12 cellular contexts compared by ENCODE assay signal in genomic region chr16:89072216-89073130, GRCh38. TPM values are rescaled to one million over a fixed set of nuclear protein-coding genes. Genes with fewer than 3 reads are reported as not detected.
DNase-seq lines count a peak whose midpoint lies in the region; ATAC-seq and TF ChIP-seq lines count a peak whose summit lies in the region.
"Had no signal": no experiment of that assay in that cellular context is flagged by ENCODE, and none has a peak within 500 bp of the region (broad histone marks: within the 10 kb centered on the region; RNA-seq: fewer than 3 reads in every experiment).

No MANE protein-coding gene starts in this region.

- H3K36me3 ChIP-seq in endodermal cell (ENCODE audit: control insufficient read depth, insufficient read depth, low read length): no peaks in the 10 kb centered on the region
- H3K36me3 ChIP-seq: esophagus muscularis mucosa had no signal

- no peak for TF ChIP-seq CTCF in endodermal cell (conservative IDR thresholded peaks at IDR 0.05)

- DNase-seq in COLO668 (lab: John Stamatoyannopoulos, UW; ENCODE audit: unreplicated experiment) (peak; percentile 30), NCI-H1694 (lab: John Stamatoyannopoulos, UW) (peak; percentile 49), endodermal cell (no peak), myocyte (ENCODE audit: low read depth) (peak; percentile 56), HCEC 1CT (no peak)
- no peak for DNase-seq in activated naive CD4-positive, alpha-beta T cell treated with anti-CD3 and anti-CD28 coated beads for 36 hours
- DNase-seq in stimulated activated CD4-positive, alpha-beta T cell treated with anti-CD3 and anti-CD28 coated beads, Interleukin-2, amount 100 ng/mL, for 48 hours: no peak
- DNase-seq: activated CD8-positive, alpha-beta memory T cell treated with anti-CD3 and anti-CD28 coated beads, Interleukin-2, amount 50 U/mL, for 48 hours; activated naive CD8-positive, alpha-beta T cell treated with anti-CD3 and anti-CD28 coated beads for 36 hours had no signal

- no peak for ATAC-seq in GM21717 (IDR thresholded peaks at IDR 0.05; ENCODE audit: unreplicated experiment)

- 91 to 96% methylated on average over 16 to 34 of the region's 34 CpGs for WGBS in endodermal cell (ENCODE audit: insufficient coverage in 1 of 2, insufficient read length in 1 of 2), 2 experiments

- intact Hi-C loops in activated naive CD4-positive, alpha-beta T cell treated with anti-CD3 and anti-CD28 coated beads for 36 hours (cut with micrococcal nuclease): no loop called here

- H3K27me3 Mint-ChIP-seq in endodermal cell (ENCODE audit: insufficient read depth): no peaks in the 10 kb centered on the region
- H3K27me3 Mint-ChIP-seq in activated naive CD4-positive, alpha-beta T cell treated with anti-CD3 and anti-CD28 coated beads for 36 hours (ENCODE audit: low read depth): no peaks in the 10 kb centered on the region
- H3K27me3 Mint-ChIP-seq: activated naive CD8-positive, alpha-beta T cell treated with anti-CD3 and anti-CD28 coated beads for 36 hours had no signal

- CTCF ChIA-PET in activated naive CD4-positive, alpha-beta T cell treated with anti-CD3 and anti-CD28 coated beads for 36 hours (lab: Charles Lee): no interaction called here

- H3K4me1 Mint-ChIP-seq in endodermal cell: no peaks in the 10 kb centered on the region
- no peaks in the 10 kb centered on the region for H3K4me1 Mint-ChIP-seq in activated naive CD4-positive, alpha-beta T cell treated with anti-CD3 and anti-CD28 coated beads for 36 hours (ENCODE audit: low read depth)
- H3K4me1 Mint-ChIP-seq: activated naive CD8-positive, alpha-beta T cell treated with anti-CD3 and anti-CD28 coated beads for 36 hours; CD14-positive monocyte had no signal

- H3K4me3 Mint-ChIP-seq in endodermal cell: no peak overlapping the region
- H3K4me3 Mint-ChIP-seq in activated naive CD4-positive, alpha-beta T cell treated with anti-CD3 and anti-CD28 coated beads for 36 hours: no peak overlapping the region
- H3K4me3 Mint-ChIP-seq: activated naive CD8-positive, alpha-beta T cell treated with anti-CD3 and anti-CD28 coated beads for 36 hours; CD14-positive monocyte had no signal

- H3K4me1 ChIP-seq in endodermal cell (ENCODE audit: control insufficient read depth, insufficient read depth, low read length): no peaks in the 10 kb centered on the region

- H3K9me3 ChIP-seq in endodermal cell (ENCODE audit: control insufficient read depth, low read length): peaks cover 23% of the 10 kb centered on the region
- H3K9me3 ChIP-seq: esophagus muscularis mucosa had no signal

- H3K9ac ChIP-seq in endodermal cell (ENCODE audit: extremely low read depth, low read length, poor library complexity, severe bottlenecking): no peak overlapping the region

- H3K27me3 ChIP-seq in endodermal cell (ENCODE audit: control insufficient read depth, insufficient read depth, low read length, poor library complexity, severe bottlenecking): no peaks in the 10 kb centered on the region

- H3K27ac ChIP-seq in endodermal cell (ENCODE audit: low read depth, low read length): peak overlapping the region; percentile 44
- H3K27ac ChIP-seq: esophagus muscularis mucosa had no signal

- H3K36me3 Mint-ChIP-seq in endodermal cell (ENCODE audit: low read depth): no peaks in the 10 kb centered on the region
- H3K36me3 Mint-ChIP-seq in activated naive CD4-positive, alpha-beta T cell treated with anti-CD3 and anti-CD28 coated beads for 36 hours (ENCODE audit: low read depth): no peaks in the 10 kb centered on the region
- H3K36me3 Mint-ChIP-seq: activated naive CD8-positive, alpha-beta T cell treated with anti-CD3 and anti-CD28 coated beads for 36 hours; CD14-positive monocyte had no signal

- no peak overlapping the region for H3K4me3 ChIP-seq in endodermal cell (ENCODE audit: low read length)
- H3K4me3 ChIP-seq: esophagus muscularis mucosa had no signal

- H3K9me3 Mint-ChIP-seq in endodermal cell: peaks cover 29% of the 10 kb centered on the region
- no peaks in the 10 kb centered on the region for H3K9me3 Mint-ChIP-seq in activated naive CD4-positive, alpha-beta T cell treated with anti-CD3 and anti-CD28 coated beads for 36 hours

- no peak overlapping the region for H3K27ac Mint-ChIP-seq in endodermal cell
- H3K27ac Mint-ChIP-seq in activated naive CD4-positive, alpha-beta T cell treated with anti-CD3 and anti-CD28 coated beads for 36 hours: no peak overlapping the region
- H3K27ac Mint-ChIP-seq: activated naive CD8-positive, alpha-beta T cell treated with anti-CD3 and anti-CD28 coated beads for 36 hours; CD14-positive monocyte had no signal

RNA-seq across cellular contexts. Expression of gene ACSF3, which starts 21.2 kb away (rescaled TPM):
- total RNA-seq in endodermal cell: 10 to 100 TPM; 34.8 to 35.5 TPM
- 16.8 TPM for polyA plus RNA-seq in endodermal cell (2013, experiment 1 of 2)
- polyA plus RNA-seq in endodermal cell (2013, experiment 2 of 2): 16.0 TPM
- 17.3 and 19.7 TPM in 2 replicates for total RNA-seq in myocyte
- polyA plus RNA-seq in myocyte (2012): 11.3 TPM
- total RNA-seq in activated naive CD4-positive, alpha-beta T cell treated with anti-CD3 and anti-CD28 coated beads for 36 hours: 10 to 100 TPM; 26.1 to 26.7 TPM

Comparison
In these comparisons a context has a peak if more than half of its experiments do, and no peak if none do; other contexts are left out.
1. DNase-seq: peak in COLO668 (single experiment), NCI-H1694 (single experiment) and myocyte (single experiment); none in endodermal cell (single experiment), activated naive CD4-positive, alpha-beta T cell treated with anti-CD3 and anti-CD28 coated beads for 36 hours (single experiment), stimulated activated CD4-positive, alpha-beta T cell treated with anti-CD3 and anti-CD28 coated beads, Interleukin-2, amount 100 ng/mL, for 48 hours (0 of 2) and HCEC 1CT (single experiment).